Comparison of ENCODE assay signal across 14 cellular contexts in the genomic region with DNA sequence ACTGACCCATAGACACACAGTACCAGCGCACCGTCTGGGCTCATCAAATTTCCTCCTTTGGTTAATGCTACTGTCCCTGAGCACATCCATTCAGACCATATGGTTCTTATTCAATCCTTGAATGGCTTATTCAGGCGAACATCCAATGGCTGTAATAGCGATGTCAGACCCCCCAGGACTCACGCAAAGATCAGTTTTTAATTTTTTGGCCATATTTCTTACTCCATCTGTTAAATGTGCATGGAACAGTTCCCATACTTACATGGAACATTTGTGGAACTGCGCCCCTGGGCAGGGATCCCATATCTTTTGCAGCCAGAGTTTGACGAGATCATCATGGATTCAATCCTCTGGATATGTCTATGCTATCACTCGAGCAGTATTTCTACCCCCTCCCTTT.
DNase-seq lines count a peak whose midpoint lies in the region; ATAC-seq, FAIRE-seq and TF ChIP-seq lines count a peak whose summit lies in the region.
"Had no signal": no experiment of that assay in that cellular context is flagged by ENCODE, and none has a peak within 500 bp of the region (broad histone marks: within the 10 kb centered on the region; RNA-seq: fewer than 3 reads in every experiment).

No MANE protein-coding gene starts in this region.

- DNase-seq in NCI-H446 (lab: John Stamatoyannopoulos, UW) (peak; percentile 88 to 95), WERI-Rb-1 (peak; percentile 13), fibroblast of the aortic adventitia (ENCODE audit: low read depth) (peak; percentile 58), left ventricle myocardium superior (no peak), hypothalamus (lab: John Stamatoyannopoulos, UW) (no peak), urothelium cell line (ENCODE audit: low spot score) (no peak)
- DNase-seq: AML-193, Calu3, DMS 273 treated with DMSO at 0.1 percent for 48 hours, HCEC 1CT, HFFc6 had no signal

- no peaks in the 10 kb centered on the region for H3K36me3 ChIP-seq in WERI-Rb-1
- H3K36me3 ChIP-seq: BLaER1 had no signal

- no peak for TF ChIP-seq CTCF in WERI-Rb-1 (IDR thresholded peaks at IDR 0.05; ENCODE audit: low read depth, low read length)
- TF ChIP-seq CTCF in fibroblast of the aortic adventitia (IDR thresholded peaks at IDR 0.05; ENCODE audit: insufficient read depth, low read length) = no peak

- intact Hi-C loops in left ventricle myocardium superior (cut with micrococcal nuclease) = no loop called here

- H3K27ac ChIP-seq in WERI-Rb-1 = no peak overlapping the region
- H3K27ac ChIP-seq: A549, BLaER1 had no signal

- ATAC-seq in left ventricle myocardium superior (peak; percentile 63), HG02870 (IDR thresholded peaks at IDR 0.05; ENCODE audit: unreplicated experiment) (no peak)
- ATAC-seq: A549 had no signal

- H3K4me3 ChIP-seq in WERI-Rb-1 (ENCODE audit: low read depth, low read length) = no peak overlapping the region
- no peak overlapping the region for H3K4me3 ChIP-seq in fibroblast of the aortic adventitia (ENCODE audit: low read depth, low read length)
- H3K4me3 ChIP-seq: A549, BLaER1 had no signal

- H3K27me3 ChIP-seq in WERI-Rb-1 (ENCODE audit: insufficient read depth, low read depth, severe bottlenecking) = no peaks in the 10 kb centered on the region
- H3K27me3 ChIP-seq: BLaER1 had no signal

- no peak for FAIRE-seq in urothelium cell line (lab: Jason Lieb, UNC)
- FAIRE-seq: A549 had no signal

- H3K9me3 ChIP-seq in WERI-Rb-1 (ENCODE audit: severe bottlenecking) = no peaks in the 10 kb centered on the region
- H3K9me3 ChIP-seq: A549, BLaER1 had no signal

Comparison
In these comparisons a context has a peak if more than half of its experiments do, and no peak if none do; other contexts are left out.
1. DNase-seq: peak in NCI-H446 (2 of 2), WERI-Rb-1 (single experiment) and fibroblast of the aortic adventitia (single experiment); none in left ventricle myocardium superior (single experiment), hypothalamus (0 of 51) and urothelium cell line (single experiment).